In genomic region chr11:92397356-92397755, GRCh38 we compare ENCODE assay signal across 18 cellular contexts.
"Had no signal": no experiment of that assay in that cellular context is flagged by ENCODE, and none has a peak within 500 bp of the region (broad histone marks: within the 10 kb centered on the region; RNA-seq: fewer than 3 reads in every experiment).

No MANE protein-coding gene starts in this region.

- H3K4me1 Mint-ChIP-seq: activated B cell treated with CpG ODN at 0.5 μM for 24 hours; activated CD4-positive, alpha-beta T cell treated with anti-CD3 and anti-CD28 coated beads, Interleukin-2, amount 10 ng/mL, durations not matched to agents 24 days and 14 days; naive B cell had no signal

- H3K27me3 Mint-ChIP-seq: activated B cell treated with CpG ODN at 0.5 μM for 24 hours; activated CD4-positive, alpha-beta T cell treated with anti-CD3 and anti-CD28 coated beads, Interleukin-2, amount 10 ng/mL, durations not matched to agents 24 days and 14 days had no signal

- H3K27me3 ChIP-seq: gastrocnemius medialis, left lung, neutrophil had no signal

- H3K9ac ChIP-seq: parathyroid adenoma had no signal

- H3K4me3 ChIP-seq: gastrocnemius medialis, heart right ventricle, left lung, thoracic aorta had no signal

- DNase-seq: activated B cell treated with CpG ODN at 0.5 μM for 24 hours; activated CD4-positive, alpha-beta T cell treated with anti-CD3 and anti-CD28 coated beads, Interleukin-2, amount 10 ng/mL, durations not matched to agents 24 days and 14 days; activated CD8-positive, alpha-beta memory T cell treated with anti-CD3 and anti-CD28 coated beads for 24 hours; activated naive CD4-positive, alpha-beta T cell; anterior cingulate cortex; erythroblast; gastrocnemius medialis; heart right ventricle; left lung; mammary epithelial cell; naive B cell; stimulated activated CD4-positive, alpha-beta T cell treated with anti-CD3 and anti-CD28 coated beads, Interleukin-12 subunit alpha, Interleukin-12 subunit beta, amount 100 ng/mL, for 4 hours; stimulated activated CD4-positive, alpha-beta T cell treated with anti-CD3 and anti-CD28 coated beads, Interleukin-2, amount 100 ng/mL, for 24 hours had no signal

- H3K36me3 Mint-ChIP-seq: naive B cell had no signal

- H3K9me3 ChIP-seq: gastrocnemius medialis, heart right ventricle, left lung, neutrophil, thoracic aorta had no signal

- H3K27ac ChIP-seq: gastrocnemius medialis, heart right ventricle, left lung, neutrophil, parathyroid adenoma, thoracic aorta had no signal

- H3K27ac Mint-ChIP-seq: activated B cell treated with CpG ODN at 0.5 μM for 24 hours; activated CD4-positive, alpha-beta T cell treated with anti-CD3 and anti-CD28 coated beads, Interleukin-2, amount 10 ng/mL, durations not matched to agents 24 days and 14 days; activated T-helper 1 cell treated with anti-CD3 and anti-CD28 coated beads, Interleukin-12 subunit alpha, Interleukin-12 subunit beta, Interleukin-2, Interleukin-4 antibody, amounts not matched to agents 30 ng/mL and 10 ng/mL and 1 ng/mL, durations not matched to agents 14 hours and 24 hours and 36 hours; naive B cell; T-helper 1 cell treated with Interleukin-12 subunit alpha and Interleukin-12 subunit beta and Interleukin-4 antibody, amounts not matched to agents 30 μg/mL and 1 μg/mL, for 36 hours had no signal

- H2AFZ ChIP-seq: parathyroid adenoma had no signal

- ATAC-seq: gastrocnemius medialis, heart right ventricle, left lung had no signal

- H3K4me3 Mint-ChIP-seq: activated B cell treated with CpG ODN at 0.5 μM for 24 hours; activated CD4-positive, alpha-beta T cell treated with anti-CD3 and anti-CD28 coated beads, Interleukin-2, amount 10 ng/mL, durations not matched to agents 24 days and 14 days; activated T-helper 1 cell treated with anti-CD3 and anti-CD28 coated beads, Interleukin-12 subunit alpha, Interleukin-12 subunit beta, Interleukin-2, Interleukin-4 antibody, amounts not matched to agents 30 ng/mL and 10 ng/mL and 1 ng/mL, durations not matched to agents 14 hours and 24 hours and 36 hours; naive B cell; T-helper 1 cell treated with Interleukin-12 subunit alpha and Interleukin-12 subunit beta and Interleukin-4 antibody, amounts not matched to agents 30 μg/mL and 1 μg/mL, for 36 hours had no signal

- H3K79me2 ChIP-seq: parathyroid adenoma had no signal

- H3K4me1 ChIP-seq: gastrocnemius medialis, heart right ventricle, left lung, parathyroid adenoma had no signal

- H3K9me3 Mint-ChIP-seq: activated B cell treated with CpG ODN at 0.5 μM for 24 hours; activated CD4-positive, alpha-beta T cell treated with anti-CD3 and anti-CD28 coated beads, Interleukin-2, amount 10 ng/mL, durations not matched to agents 24 days and 14 days; activated T-helper 1 cell treated with anti-CD3 and anti-CD28 coated beads, Interleukin-12 subunit alpha, Interleukin-12 subunit beta, Interleukin-2, Interleukin-4 antibody, amounts not matched to agents 30 ng/mL and 10 ng/mL and 1 ng/mL, durations not matched to agents 14 hours and 24 hours and 36 hours; T-helper 1 cell treated with Interleukin-12 subunit alpha and Interleukin-12 subunit beta and Interleukin-4 antibody, amounts not matched to agents 30 μg/mL and 1 μg/mL, for 36 hours had no signal

- H3K36me3 ChIP-seq: gastrocnemius medialis, heart right ventricle, left lung, neutrophil, thoracic aorta had no signal
